30 cellular contexts compared by ENCODE assay signal in the genomic region with DNA sequence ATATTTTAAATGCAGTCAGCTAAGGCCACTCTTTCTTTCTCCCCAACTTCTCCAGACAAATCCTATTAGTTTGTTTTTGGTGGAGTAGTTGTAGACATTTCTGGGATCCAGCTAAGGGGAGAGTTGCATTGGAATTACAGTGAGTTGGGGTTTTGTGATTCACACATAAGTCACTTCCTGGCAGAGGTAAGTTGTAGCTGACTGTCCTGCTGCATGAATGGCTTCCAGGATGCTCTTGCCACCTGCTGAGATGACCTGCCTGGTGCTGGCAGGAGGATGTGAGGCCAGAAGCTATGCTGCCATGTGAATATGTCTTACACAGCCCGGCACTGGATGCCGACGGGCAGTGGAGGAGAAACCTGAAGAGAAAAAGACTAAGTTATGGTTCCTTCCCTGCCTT.
A peak's percentile ranks its signal among the peaks of the same experiment; 100 is the strongest.
DNase-seq lines count a peak whose midpoint lies in the region; ATAC-seq, FAIRE-seq and TF ChIP-seq lines count a peak whose summit lies in the region.
"Had no signal": no experiment of that assay in that cellular context is flagged by ENCODE, and none has a peak within 500 bp of the region (broad histone marks: within the 10 kb centered on the region; RNA-seq: fewer than 3 reads in every experiment).

No MANE protein-coding gene starts in this region.

- H3K27ac ChIP-seq in H9 (ENCODE audit: insufficient read length, low read depth, low read length): no peak overlapping the region
- H3K27ac ChIP-seq: C4-2B, colonic mucosa, GM23248, HL-60, SJSA1, thoracic aorta, uterus had no signal

- no peak overlapping the region for H4K8ac ChIP-seq in H9 (replicated peaks; ENCODE audit: insufficient read length, low read depth, low read length)

- H3K4ac ChIP-seq in H9 (ENCODE audit: low read depth, low read length): no peak overlapping the region

- peaks cover 3 to 5% of the 10 kb centered on the region in 2 experiments; a peak in 3 of 5 replicates for H3K9me3 Mint-ChIP-seq in H9
- H3K9me3 Mint-ChIP-seq: activated naive CD8-positive, alpha-beta T cell treated with anti-CD3 and anti-CD28 coated beads, Interleukin-2, amount 50 U/mL, for 24 hours; brain had no signal

- H3K4me1 ChIP-seq in H9 (ENCODE audit: insufficient read depth, low read length): no peaks in the 10 kb centered on the region; the same call in 1 of the 2 replicates
- H3K4me1 ChIP-seq: Caco-2, colonic mucosa, SJSA1, uterus had no signal

- H3K36me3 Mint-ChIP-seq in H9 (ENCODE audit: insufficient read depth in 1 of 3, low read depth in 3 of 3): peaks cover 0 to 4% (median 0%) of the 10 kb centered on the region in 3 experiments; a peak in 2 of 7 replicates
- H3K36me3 Mint-ChIP-seq: brain had no signal

- no peak overlapping the region for H2AK5ac ChIP-seq in H9 (ENCODE audit: insufficient read length, low read length)

- H3K27me3 ChIP-seq in H9 (ENCODE audit: insufficient read depth, low read length) (no peaks in the 10 kb centered on the region), H7 (ENCODE audit: control insufficient read depth, insufficient read depth, low read length) (no peaks in the 10 kb centered on the region)
- H3K27me3 ChIP-seq: colonic mucosa, SJSA1, uterus had no signal

- no peaks in the 10 kb centered on the region for H3K79me1 ChIP-seq in H9 (ENCODE audit: insufficient read depth, low read depth, low read length, poor library complexity, severe bottlenecking)

- no peak overlapping the region; a peak in 1 of 7 replicates for H3K27ac Mint-ChIP-seq in H9
- H3K27ac Mint-ChIP-seq: activated naive CD8-positive, alpha-beta T cell treated with anti-CD3 and anti-CD28 coated beads, Interleukin-2, amount 50 U/mL, for 24 hours; brain had no signal

- no peak overlapping the region for H2AFZ ChIP-seq in H9 (ENCODE audit: low read length)
- H2AFZ ChIP-seq: GM23248 had no signal

- H4K20me1 ChIP-seq in H9 (ENCODE audit: control insufficient read depth, insufficient read depth, insufficient read length): no peaks in the 10 kb centered on the region

- H3K4me2 ChIP-seq in H9 (ENCODE audit: insufficient read depth, insufficient read length, low read length): no peak overlapping the region

- no peaks in the 10 kb centered on the region for H3K36me3 ChIP-seq in H7 (replicated peaks; ENCODE audit: control insufficient read depth, insufficient read depth, low read length)
- H3K36me3 ChIP-seq: colonic mucosa, SJSA1, thoracic aorta, uterus had no signal

- H2BK12ac ChIP-seq in H9 (ENCODE audit: insufficient read length, low read depth, low read length): no peak overlapping the region

- H2BK20ac ChIP-seq in H9 (ENCODE audit: low read depth, low read length, poor library complexity, severe bottlenecking): no peak overlapping the region

- no peaks in the 10 kb centered on the region for H3K23me2 ChIP-seq in H9 (ENCODE audit: insufficient read length, low read depth, low read length, poor library complexity, severe bottlenecking)

- no peak overlapping the region for H3K18ac ChIP-seq in H9 (ENCODE audit: insufficient read length, low read depth, low read length)

- no peaks in the 10 kb centered on the region for H3K9me3 ChIP-seq in H9 (ENCODE audit: control insufficient read depth, low read depth, low read length)
- H3K9me3 ChIP-seq: Caco-2, colonic mucosa, SJSA1, thoracic aorta, uterus had no signal

- peak; percentile 39 for DNase-seq in H9
- DNase-seq in RCC 7860 (ENCODE audit: low spot score): peak; percentile 55
- peak; percentile 16 for DNase-seq in choroid plexus epithelial cell (ENCODE audit: low read depth)
- DNase-seq in kidney tubule cell (ENCODE audit: low spot score): peak; percentile 94
- DNase-seq in H7: no peak
- DNase-seq in activated gamma-delta T cell (lab: John Stamatoyannopoulos, UW): no peak
- no peak for DNase-seq in occipital lobe (lab: John Stamatoyannopoulos, UW)
- DNase-seq: activated gamma-delta T cell treated with Interleukin-2 at 50 U/mL for 16 hours; activated naive CD8-positive, alpha-beta T cell treated with anti-CD3 and anti-CD28 coated beads, Interleukin-2, amount 50 U/mL, for 24 hours; Caco-2; colonic mucosa; effector memory CD4-positive, alpha-beta T cell; foreskin melanocyte; GM23248; mesenchymal stem cell; NCI-H1092; NCI-H187; NCI-H2171; NCI-H524; stimulated activated naive CD4-positive, alpha-beta T cell treated with Interleukin-2 at 50 U/mL for 16 hours; uterus had no signal

- no peak for ATAC-seq in GM18498 (IDR thresholded peaks at IDR 0.05; ENCODE audit: unreplicated experiment)
- ATAC-seq: activated naive CD8-positive, alpha-beta T cell treated with anti-CD3 and anti-CD28 coated beads, Interleukin-2, amount 50 U/mL, for 24 hours; esophagus mucosa; HepG2; left lobe of liver had no signal

- no peak overlapping the region for H3K56ac ChIP-seq in H9 (ENCODE audit: insufficient read length, low read depth, low read length)

- no peak overlapping the region for H3K4me3 ChIP-seq in choroid plexus epithelial cell (ENCODE audit: low read depth, low read length)
- H3K4me3 ChIP-seq in H7 (ENCODE audit: insufficient read depth, low read depth, low read length): no peak overlapping the region
- H3K4me3 ChIP-seq: colonic mucosa, GM23248, SJSA1, thoracic aorta, uterus had no signal

- no peak overlapping the region for H3K4me3 Mint-ChIP-seq in H9
- H3K4me3 Mint-ChIP-seq: activated naive CD8-positive, alpha-beta T cell treated with anti-CD3 and anti-CD28 coated beads, Interleukin-2, amount 50 U/mL, for 24 hours; brain had no signal

- no peak overlapping the region for H4K5ac ChIP-seq in H9 (ENCODE audit: insufficient read length, low read depth, low read length)

- H3T11ph ChIP-seq in H9 (ENCODE audit: low read length): no peak overlapping the region

- H2BK5ac ChIP-seq in H9 (ENCODE audit: insufficient read length, low read length): no peak overlapping the region

- H3K79me2 ChIP-seq in H9 (ENCODE audit: insufficient read depth, low read length): no peaks in the 10 kb centered on the region

- no peak overlapping the region for H3K14ac ChIP-seq in H9 (ENCODE audit: insufficient read depth, low read length)

- peaks cover 9 to 17% of the 10 kb centered on the region in 2 experiments for H3K4me1 Mint-ChIP-seq in H9
- H3K4me1 Mint-ChIP-seq: activated naive CD8-positive, alpha-beta T cell treated with anti-CD3 and anti-CD28 coated beads, Interleukin-2, amount 50 U/mL, for 24 hours had no signal

- WGBS in H9 (ENCODE audit: extremely low coverage, insufficient read length, low lambda C conversion rate): no CpG with 5 or more reads among the region's 3 CpGs

- no peak overlapping the region for H4K91ac ChIP-seq in H9 (ENCODE audit: insufficient read length, low read depth, low read length)

- no peak overlapping the region for H3K23ac ChIP-seq in H9 (ENCODE audit: insufficient read length, low read depth, low read length)

- no peak overlapping the region for H3K9ac ChIP-seq in H9 (ENCODE audit: extremely low read depth, insufficient read length, low read length)
- H3K9ac ChIP-seq: GM23248 had no signal

- no peaks in the 10 kb centered on the region for H3K27me3 Mint-ChIP-seq in H9 (ENCODE audit: low read depth)
- H3K27me3 Mint-ChIP-seq: activated naive CD8-positive, alpha-beta T cell treated with anti-CD3 and anti-CD28 coated beads, Interleukin-2, amount 50 U/mL, for 24 hours had no signal

- no peak overlapping the region for H2BK120ac ChIP-seq in H9 (ENCODE audit: low read depth, low read length, poor library complexity, severe bottlenecking)

- TF ChIP-seq CTCF in H9 (conservative IDR thresholded peaks at IDR 0.05) (no peak), choroid plexus epithelial cell (conservative IDR thresholded peaks at IDR 0.05; ENCODE audit: low read depth, low read length) (no peak)

- H2BK15ac ChIP-seq in H9 (ENCODE audit: low read depth, low read length): no peak overlapping the region

- no peak for FAIRE-seq in RCC 7860 (lab: Jason Lieb, UNC)
- FAIRE-seq: HepG2 had no signal

Comparison
In these comparisons a context has a peak if more than half of its experiments do, and no peak if none do; other contexts are left out.
1. DNase-seq: peak in H9 (single experiment), RCC 7860 (single experiment), choroid plexus epithelial cell (single experiment) and kidney tubule cell (single experiment); none in H7 (single experiment), activated gamma-delta T cell (single experiment) and occipital lobe (single experiment).